2 cellular contexts compared by ENCODE assay signal in the genomic region with DNA sequence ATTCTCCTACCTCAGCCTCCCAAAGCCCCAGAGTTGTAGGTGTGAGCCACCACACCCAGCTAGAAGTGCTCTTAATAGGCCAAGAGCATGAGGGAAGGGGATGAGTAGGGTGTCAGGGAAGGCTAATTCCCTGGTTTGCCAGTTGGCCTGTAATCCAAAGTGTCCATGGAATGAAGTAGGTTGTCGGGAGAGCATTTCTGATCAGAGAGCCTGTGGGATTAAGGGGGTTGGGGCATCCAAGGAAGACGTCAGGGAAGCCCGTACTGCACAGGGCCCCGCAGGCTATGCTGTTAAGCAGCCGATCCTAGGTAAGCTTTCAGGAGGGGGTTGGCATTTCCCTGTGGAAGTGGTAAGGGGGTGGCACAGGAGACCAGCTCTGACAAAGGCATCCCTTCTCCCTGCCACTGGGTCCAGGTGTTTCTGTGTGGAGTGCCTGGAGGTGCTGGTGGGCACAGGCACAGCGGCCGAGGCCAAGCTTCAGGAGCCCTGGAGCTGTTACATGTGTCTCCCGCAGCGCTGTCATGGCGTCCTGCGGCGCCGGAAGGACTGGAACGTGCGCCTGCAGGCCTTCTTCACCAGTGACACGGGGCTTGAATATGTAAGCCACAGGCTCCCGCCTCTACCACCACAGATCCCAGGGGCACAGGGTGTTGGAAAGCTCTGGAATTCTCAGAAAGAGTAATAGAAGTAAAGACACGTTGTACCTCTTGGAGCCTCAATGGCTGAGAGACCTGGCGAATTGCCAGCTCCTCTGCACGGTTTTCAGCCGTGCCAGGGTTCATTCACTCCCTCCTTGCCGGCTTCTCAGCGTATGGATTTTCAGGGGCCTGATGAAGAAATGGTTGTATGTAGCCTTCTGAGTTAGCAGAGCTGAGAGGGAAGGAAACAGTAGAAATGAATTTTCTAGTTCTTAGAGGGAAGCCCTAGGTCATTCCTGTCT.
TF ChIP-seq lines count a peak whose summit lies in the region.

No MANE protein-coding gene starts in this region.

TF ChIP-seq in GM23338, 12 proteins besides CTCF, POLR2A, EP300 and RAD21:
- TF ChIP-seq, protein P1, sequence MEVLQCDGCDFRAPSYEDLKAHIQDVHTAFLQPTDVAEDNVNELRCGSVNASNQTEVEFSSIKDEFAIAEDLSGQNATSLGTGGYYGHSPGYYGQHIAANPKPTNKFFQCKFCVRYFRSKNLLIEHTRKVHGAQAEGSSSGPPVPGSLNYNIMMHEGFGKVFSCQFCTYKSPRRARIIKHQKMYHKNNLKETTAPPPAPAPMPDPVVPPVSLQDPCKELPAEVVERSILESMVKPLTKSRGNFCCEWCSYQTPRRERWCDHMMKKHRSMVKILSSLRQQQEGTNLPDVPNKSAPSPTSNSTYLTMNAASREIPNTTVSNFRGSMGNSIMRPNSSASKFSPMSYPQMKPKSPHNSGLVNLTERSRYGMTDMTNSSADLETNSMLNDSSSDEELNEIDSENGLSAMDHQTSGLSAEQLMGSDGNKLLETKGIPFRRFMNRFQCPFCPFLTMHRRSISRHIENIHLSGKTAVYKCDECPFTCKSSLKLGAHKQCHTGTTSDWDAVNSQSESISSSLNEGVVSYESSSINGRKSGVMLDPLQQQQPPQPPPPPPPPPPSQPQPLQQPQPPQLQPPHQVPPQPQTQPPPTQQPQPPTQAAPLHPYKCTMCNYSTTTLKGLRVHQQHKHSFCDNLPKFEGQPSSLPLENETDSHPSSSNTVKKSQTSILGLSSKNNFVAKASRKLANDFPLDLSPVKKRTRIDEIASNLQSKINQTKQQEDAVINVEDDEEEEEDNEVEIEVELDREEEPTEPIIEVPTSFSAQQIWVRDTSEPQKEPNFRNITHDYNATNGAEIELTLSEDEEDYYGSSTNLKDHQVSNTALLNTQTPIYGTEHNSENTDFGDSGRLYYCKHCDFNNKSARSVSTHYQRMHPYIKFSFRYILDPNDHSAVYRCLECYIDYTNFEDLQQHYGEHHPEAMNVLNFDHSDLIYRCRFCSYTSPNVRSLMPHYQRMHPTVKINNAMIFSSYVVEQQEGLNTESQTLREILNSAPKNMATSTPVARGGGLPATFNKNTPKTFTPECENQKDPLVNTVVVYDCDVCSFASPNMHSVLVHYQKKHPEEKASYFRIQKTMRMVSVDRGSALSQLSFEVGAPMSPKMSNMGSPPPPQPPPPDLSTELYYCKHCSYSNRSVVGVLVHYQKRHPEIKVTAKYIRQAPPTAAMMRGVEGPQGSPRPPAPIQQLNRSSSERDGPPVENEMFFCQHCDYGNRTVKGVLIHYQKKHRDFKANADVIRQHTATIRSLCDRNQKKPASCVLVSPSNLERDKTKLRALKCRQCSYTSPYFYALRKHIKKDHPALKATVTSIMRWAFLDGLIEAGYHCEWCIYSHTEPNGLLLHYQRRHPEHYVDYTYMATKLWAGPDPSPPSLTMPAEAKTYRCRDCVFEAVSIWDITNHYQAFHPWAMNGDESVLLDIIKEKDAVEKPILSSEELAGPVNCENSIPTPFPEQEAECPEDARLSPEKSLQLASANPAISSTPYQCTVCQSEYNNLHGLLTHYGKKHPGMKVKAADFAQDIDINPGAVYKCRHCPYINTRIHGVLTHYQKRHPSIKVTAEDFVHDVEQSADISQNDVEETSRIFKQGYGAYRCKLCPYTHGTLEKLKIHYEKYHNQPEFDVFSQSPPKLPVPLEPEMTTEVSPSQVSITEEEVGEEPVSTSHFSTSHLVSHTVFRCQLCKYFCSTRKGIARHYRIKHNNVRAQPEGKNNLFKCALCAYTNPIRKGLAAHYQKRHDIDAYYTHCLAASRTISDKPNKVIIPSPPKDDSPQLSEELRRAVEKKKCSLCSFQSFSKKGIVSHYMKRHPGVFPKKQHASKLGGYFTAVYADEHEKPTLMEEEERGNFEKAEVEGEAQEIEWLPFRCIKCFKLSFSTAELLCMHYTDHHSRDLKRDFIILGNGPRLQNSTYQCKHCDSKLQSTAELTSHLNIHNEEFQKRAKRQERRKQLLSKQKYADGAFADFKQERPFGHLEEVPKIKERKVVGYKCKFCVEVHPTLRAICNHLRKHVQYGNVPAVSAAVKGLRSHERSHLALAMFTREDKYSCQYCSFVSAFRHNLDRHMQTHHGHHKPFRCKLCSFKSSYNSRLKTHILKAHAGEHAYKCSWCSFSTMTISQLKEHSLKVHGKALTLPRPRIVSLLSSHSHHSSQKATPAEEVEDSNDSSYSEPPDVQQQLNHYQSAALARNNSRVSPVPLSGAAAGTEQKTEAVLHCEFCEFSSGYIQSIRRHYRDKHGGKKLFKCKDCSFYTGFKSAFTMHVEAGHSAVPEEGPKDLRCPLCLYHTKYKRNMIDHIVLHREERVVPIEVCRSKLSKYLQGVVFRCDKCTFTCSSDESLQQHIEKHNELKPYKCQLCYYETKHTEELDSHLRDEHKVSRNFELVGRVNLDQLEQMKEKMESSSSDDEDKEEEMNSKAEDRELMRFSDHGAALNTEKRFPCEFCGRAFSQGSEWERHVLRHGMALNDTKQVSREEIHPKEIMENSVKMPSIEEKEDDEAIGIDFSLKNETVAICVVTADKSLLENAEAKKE (CRISPR knock-in tag; IDR thresholded peaks at IDR 0.05), result no peak
- TF ChIP-seq POLR2AphosphoS5 (IDR thresholded peaks at IDR 0.05; ENCODE audit: low read depth), result peak; percentile 40; the same call in 1 of the 2 replicates

TF ChIP-seq in K562, 482 proteins besides CTCF, POLR2A, EP300 and RAD21:
- TF ChIP-seq NFIX (CRISPR knock-in tag; IDR thresholded peaks at IDR 0.05; ENCODE audit: low read depth) (peak; percentile 69), STAT5A (IDR thresholded peaks at IDR 0.05; ENCODE audit: borderline replicate concordance, low read length) (no peak), CBX5 (IDR thresholded peaks at IDR 0.05; ENCODE audit: borderline replicate concordance, low read depth) (no peak), POLR2G (IDR thresholded peaks at IDR 0.05; ENCODE audit: low read depth, low read length) (peak; percentile 58), RBM22 (IDR thresholded peaks at IDR 0.05; ENCODE audit: low read depth, low read length, poor library complexity, severe bottlenecking) (peak; percentile 72), NFIC (IDR thresholded peaks at IDR 0.05) (peak; percentile 84)
TF ChIP-seq in K562: peak in this region for 4.
